ENCODE assay signal across 1 cellular context in the genomic region with DNA sequence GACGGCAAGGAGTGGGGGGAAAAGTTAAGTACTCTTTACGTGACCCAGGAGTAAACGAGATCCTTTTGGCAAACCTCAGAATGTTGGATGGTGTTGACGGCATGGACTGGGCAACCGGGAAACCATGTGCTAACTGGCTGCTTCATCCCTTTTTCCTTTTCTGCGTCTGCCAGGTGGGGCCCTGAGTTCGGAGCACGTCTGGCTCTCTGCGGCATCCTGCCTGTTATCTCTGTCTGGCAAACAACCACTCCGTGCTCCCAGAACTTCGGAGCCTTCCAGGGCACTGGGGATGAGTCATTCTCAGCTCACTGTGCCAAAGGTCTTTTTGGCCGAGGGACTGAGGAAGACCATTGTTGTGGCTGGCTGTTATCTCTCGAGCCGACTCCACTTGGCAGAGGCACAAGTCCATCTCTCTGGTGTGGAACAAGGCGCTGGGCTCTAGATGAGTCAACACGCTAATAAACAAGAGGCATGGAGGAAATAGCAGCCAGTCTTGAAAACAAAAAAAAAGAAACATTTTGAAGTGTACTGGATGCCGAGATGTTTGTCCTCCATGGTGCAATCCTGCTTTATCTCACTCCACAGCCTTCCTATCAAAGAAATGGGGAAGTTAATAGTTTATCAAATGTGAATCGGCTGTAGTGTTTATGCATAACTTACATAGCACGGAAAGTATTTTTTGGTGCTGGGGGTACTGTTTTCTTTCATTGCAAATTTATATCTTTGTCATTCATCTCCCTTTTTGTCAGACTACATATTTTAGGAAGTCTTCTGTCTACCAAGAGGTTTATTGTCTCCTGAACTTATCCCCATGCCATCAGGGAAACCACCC.
TF ChIP-seq lines count a peak whose summit lies in the region.

No MANE protein-coding gene starts in this region.

TF ChIP-seq in HepG2, 621 proteins besides CTCF, POLR2A, EP300 and RAD21 (continued from another document and continues in another):
- TF ChIP-seq, protein P1, sequence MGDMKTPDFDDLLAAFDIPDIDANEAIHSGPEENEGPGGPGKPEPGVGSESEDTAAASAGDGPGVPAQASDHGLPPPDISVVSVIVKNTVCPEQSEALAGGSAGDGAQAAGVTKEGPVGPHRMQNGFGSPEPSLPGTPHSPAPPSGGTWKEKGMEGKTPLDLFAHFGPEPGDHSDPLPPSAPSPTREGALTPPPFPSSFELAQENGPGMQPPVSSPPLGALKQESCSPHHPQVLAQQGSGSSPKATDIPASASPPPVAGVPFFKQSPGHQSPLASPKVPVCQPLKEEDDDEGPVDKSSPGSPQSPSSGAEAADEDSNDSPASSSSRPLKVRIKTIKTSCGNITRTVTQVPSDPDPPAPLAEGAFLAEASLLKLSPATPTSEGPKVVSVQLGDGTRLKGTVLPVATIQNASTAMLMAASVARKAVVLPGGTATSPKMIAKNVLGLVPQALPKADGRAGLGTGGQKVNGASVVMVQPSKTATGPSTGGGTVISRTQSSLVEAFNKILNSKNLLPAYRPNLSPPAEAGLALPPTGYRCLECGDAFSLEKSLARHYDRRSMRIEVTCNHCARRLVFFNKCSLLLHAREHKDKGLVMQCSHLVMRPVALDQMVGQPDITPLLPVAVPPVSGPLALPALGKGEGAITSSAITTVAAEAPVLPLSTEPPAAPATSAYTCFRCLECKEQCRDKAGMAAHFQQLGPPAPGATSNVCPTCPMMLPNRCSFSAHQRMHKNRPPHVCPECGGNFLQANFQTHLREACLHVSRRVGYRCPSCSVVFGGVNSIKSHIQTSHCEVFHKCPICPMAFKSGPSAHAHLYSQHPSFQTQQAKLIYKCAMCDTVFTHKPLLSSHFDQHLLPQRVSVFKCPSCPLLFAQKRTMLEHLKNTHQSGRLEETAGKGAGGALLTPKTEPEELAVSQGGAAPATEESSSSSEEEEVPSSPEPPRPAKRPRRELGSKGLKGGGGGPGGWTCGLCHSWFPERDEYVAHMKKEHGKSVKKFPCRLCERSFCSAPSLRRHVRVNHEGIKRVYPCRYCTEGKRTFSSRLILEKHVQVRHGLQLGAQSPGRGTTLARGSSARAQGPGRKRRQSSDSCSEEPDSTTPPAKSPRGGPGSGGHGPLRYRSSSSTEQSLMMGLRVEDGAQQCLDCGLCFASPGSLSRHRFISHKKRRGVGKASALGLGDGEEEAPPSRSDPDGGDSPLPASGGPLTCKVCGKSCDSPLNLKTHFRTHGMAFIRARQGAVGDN (CRISPR knock-in tag; IDR thresholded peaks at IDR 0.05): peak; percentile 96
- TF ChIP-seq ZNF333 (CRISPR knock-in tag; IDR thresholded peaks at IDR 0.05; ENCODE audit: borderline replicate concordance): peak; percentile 48; the same call in 1 of the 2 replicates
- TF ChIP-seq, protein P2, sequence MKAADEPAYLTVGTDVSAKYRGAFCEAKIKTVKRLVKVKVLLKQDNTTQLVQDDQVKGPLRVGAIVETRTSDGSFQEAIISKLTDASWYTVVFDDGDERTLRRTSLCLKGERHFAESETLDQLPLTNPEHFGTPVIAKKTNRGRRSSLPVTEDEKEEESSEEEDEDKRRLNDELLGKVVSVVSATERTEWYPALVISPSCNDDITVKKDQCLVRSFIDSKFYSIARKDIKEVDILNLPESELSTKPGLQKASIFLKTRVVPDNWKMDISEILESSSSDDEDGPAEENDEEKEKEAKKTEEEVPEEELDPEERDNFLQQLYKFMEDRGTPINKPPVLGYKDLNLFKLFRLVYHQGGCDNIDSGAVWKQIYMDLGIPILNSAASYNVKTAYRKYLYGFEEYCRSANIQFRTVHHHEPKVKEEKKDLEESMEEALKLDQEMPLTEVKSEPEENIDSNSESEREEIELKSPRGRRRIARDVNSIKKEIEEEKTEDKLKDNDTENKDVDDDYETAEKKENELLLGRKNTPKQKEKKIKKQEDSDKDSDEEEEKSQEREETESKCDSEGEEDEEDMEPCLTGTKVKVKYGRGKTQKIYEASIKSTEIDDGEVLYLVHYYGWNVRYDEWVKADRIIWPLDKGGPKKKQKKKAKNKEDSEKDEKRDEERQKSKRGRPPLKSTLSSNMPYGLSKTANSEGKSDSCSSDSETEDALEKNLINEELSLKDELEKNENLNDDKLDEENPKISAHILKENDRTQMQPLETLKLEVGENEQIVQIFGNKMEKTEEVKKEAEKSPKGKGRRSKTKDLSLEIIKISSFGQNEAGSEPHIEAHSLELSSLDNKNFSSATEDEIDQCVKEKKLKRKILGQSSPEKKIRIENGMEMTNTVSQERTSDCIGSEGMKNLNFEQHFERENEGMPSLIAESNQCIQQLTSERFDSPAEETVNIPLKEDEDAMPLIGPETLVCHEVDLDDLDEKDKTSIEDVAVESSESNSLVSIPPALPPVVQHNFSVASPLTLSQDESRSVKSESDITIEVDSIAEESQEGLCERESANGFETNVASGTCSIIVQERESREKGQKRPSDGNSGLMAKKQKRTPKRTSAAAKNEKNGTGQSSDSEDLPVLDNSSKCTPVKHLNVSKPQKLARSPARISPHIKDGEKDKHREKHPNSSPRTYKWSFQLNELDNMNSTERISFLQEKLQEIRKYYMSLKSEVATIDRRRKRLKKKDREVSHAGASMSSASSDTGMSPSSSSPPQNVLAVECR (CRISPR knock-in tag; IDR thresholded peaks at IDR 0.05; ENCODE audit: borderline replicate concordance): peak; percentile 74; the same call in 1 of the 2 replicates
- TF ChIP-seq, protein P3, sequence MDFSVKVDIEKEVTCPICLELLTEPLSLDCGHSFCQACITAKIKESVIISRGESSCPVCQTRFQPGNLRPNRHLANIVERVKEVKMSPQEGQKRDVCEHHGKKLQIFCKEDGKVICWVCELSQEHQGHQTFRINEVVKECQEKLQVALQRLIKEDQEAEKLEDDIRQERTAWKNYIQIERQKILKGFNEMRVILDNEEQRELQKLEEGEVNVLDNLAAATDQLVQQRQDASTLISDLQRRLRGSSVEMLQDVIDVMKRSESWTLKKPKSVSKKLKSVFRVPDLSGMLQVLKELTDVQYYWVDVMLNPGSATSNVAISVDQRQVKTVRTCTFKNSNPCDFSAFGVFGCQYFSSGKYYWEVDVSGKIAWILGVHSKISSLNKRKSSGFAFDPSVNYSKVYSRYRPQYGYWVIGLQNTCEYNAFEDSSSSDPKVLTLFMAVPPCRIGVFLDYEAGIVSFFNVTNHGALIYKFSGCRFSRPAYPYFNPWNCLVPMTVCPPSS (IDR thresholded peaks at IDR 0.05): no peak
- TF ChIP-seq MAFF (IDR thresholded peaks at IDR 0.05; ENCODE audit: low read depth, low read length): no peak
- TF ChIP-seq, protein P4, sequence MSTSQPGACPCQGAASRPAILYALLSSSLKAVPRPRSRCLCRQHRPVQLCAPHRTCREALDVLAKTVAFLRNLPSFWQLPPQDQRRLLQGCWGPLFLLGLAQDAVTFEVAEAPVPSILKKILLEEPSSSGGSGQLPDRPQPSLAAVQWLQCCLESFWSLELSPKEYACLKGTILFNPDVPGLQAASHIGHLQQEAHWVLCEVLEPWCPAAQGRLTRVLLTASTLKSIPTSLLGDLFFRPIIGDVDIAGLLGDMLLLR (CRISPR knock-in tag; IDR thresholded peaks at IDR 0.05): peak; percentile 68; the same call in 1 of the 2 replicates
- no peak for TF ChIP-seq ZNF781 (CRISPR knock-in tag; IDR thresholded peaks at IDR 0.05; ENCODE audit: borderline replicate concordance, not compliant biosample characterization)
- TF ChIP-seq, protein P5, sequence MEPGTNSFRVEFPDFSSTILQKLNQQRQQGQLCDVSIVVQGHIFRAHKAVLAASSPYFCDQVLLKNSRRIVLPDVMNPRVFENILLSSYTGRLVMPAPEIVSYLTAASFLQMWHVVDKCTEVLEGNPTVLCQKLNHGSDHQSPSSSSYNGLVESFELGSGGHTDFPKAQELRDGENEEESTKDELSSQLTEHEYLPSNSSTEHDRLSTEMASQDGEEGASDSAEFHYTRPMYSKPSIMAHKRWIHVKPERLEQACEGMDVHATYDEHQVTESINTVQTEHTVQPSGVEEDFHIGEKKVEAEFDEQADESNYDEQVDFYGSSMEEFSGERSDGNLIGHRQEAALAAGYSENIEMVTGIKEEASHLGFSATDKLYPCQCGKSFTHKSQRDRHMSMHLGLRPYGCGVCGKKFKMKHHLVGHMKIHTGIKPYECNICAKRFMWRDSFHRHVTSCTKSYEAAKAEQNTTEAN (CRISPR knock-in tag; conservative IDR thresholded peaks at IDR 0.05): peak; percentile 82
- peak; percentile 60 for TF ChIP-seq NR2C2 (CRISPR knock-in tag; IDR thresholded peaks at IDR 0.05; ENCODE audit: borderline replicate concordance)
- TF ChIP-seq, protein P6, sequence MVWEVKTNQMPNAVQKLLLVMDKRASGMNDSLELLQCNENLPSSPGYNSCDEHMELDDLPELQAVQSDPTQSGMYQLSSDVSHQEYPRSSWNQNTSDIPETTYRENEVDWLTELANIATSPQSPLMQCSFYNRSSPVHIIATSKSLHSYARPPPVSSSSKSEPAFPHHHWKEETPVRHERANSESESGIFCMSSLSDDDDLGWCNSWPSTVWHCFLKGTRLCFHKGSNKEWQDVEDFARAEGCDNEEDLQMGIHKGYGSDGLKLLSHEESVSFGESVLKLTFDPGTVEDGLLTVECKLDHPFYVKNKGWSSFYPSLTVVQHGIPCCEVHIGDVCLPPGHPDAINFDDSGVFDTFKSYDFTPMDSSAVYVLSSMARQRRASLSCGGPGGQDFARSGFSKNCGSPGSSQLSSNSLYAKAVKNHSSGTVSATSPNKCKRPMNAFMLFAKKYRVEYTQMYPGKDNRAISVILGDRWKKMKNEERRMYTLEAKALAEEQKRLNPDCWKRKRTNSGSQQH (CRISPR knock-in tag; IDR thresholded peaks at IDR 0.05; ENCODE audit: low read depth): peak; percentile 91
- TF ChIP-seq, protein P7, sequence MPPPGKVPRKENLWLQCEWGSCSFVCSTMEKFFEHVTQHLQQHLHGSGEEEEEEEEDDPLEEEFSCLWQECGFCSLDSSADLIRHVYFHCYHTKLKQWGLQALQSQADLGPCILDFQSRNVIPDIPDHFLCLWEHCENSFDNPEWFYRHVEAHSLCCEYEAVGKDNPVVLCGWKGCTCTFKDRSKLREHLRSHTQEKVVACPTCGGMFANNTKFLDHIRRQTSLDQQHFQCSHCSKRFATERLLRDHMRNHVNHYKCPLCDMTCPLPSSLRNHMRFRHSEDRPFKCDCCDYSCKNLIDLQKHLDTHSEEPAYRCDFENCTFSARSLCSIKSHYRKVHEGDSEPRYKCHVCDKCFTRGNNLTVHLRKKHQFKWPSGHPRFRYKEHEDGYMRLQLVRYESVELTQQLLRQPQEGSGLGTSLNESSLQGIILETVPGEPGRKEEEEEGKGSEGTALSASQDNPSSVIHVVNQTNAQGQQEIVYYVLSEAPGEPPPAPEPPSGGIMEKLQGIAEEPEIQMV (CRISPR knock-in tag; IDR thresholded peaks at IDR 0.05; ENCODE audit: low read depth): peak; percentile 89
- TF ChIP-seq, protein P8, sequence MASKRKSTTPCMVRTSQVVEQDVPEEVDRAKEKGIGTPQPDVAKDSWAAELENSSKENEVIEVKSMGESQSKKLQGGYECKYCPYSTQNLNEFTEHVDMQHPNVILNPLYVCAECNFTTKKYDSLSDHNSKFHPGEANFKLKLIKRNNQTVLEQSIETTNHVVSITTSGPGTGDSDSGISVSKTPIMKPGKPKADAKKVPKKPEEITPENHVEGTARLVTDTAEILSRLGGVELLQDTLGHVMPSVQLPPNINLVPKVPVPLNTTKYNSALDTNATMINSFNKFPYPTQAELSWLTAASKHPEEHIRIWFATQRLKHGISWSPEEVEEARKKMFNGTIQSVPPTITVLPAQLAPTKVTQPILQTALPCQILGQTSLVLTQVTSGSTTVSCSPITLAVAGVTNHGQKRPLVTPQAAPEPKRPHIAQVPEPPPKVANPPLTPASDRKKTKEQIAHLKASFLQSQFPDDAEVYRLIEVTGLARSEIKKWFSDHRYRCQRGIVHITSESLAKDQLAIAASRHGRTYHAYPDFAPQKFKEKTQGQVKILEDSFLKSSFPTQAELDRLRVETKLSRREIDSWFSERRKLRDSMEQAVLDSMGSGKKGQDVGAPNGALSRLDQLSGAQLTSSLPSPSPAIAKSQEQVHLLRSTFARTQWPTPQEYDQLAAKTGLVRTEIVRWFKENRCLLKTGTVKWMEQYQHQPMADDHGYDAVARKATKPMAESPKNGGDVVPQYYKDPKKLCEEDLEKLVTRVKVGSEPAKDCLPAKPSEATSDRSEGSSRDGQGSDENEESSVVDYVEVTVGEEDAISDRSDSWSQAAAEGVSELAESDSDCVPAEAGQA (IDR thresholded peaks at IDR 0.05; ENCODE audit: low read depth): 0 out of 2 replicates have a peak, but pooled peaks have one; percentile 10
- TF ChIP-seq, protein P8 (CRISPR knock-in tag; IDR thresholded peaks at IDR 0.05; ENCODE audit: borderline replicate concordance): no peak
- TF ChIP-seq SMYD3 (CRISPR knock-in tag; IDR thresholded peaks at IDR 0.05): no peak
- TF ChIP-seq ZNF264 (CRISPR knock-in tag; IDR thresholded peaks at IDR 0.05): peak; percentile 81; the same call in 1 of the 2 replicates
- no peak for TF ChIP-seq ZNF720 (CRISPR knock-in tag; IDR thresholded peaks at IDR 0.05)
- TF ChIP-seq, protein P9, sequence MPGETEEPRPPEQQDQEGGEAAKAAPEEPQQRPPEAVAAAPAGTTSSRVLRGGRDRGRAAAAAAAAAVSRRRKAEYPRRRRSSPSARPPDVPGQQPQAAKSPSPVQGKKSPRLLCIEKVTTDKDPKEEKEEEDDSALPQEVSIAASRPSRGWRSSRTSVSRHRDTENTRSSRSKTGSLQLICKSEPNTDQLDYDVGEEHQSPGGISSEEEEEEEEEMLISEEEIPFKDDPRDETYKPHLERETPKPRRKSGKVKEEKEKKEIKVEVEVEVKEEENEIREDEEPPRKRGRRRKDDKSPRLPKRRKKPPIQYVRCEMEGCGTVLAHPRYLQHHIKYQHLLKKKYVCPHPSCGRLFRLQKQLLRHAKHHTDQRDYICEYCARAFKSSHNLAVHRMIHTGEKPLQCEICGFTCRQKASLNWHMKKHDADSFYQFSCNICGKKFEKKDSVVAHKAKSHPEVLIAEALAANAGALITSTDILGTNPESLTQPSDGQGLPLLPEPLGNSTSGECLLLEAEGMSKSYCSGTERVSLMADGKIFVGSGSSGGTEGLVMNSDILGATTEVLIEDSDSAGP (CRISPR knock-in tag; IDR thresholded peaks at IDR 0.05; ENCODE audit: borderline replicate concordance): peak; percentile 88
- no peak for TF ChIP-seq SRF (IDR thresholded peaks at IDR 0.05; ENCODE audit: low read depth, low read length)
- TF ChIP-seq, protein P10, sequence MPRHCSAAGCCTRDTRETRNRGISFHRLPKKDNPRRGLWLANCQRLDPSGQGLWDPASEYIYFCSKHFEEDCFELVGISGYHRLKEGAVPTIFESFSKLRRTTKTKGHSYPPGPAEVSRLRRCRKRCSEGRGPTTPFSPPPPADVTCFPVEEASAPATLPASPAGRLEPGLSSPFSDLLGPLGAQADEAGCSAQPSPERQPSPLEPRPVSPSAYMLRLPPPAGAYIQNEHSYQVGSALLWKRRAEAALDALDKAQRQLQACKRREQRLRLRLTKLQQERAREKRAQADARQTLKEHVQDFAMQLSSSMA (CRISPR knock-in tag; IDR thresholded peaks at IDR 0.05): peak; percentile 95
- peak; percentile 91 for TF ChIP-seq XRCC5 (optimal IDR thresholded peaks at IDR 0.05; ENCODE audit: low read length)
- no peak for TF ChIP-seq RELA (CRISPR knock-in tag; IDR thresholded peaks at IDR 0.05)
- peak; percentile 87 for TF ChIP-seq ZNF33B (CRISPR knock-in tag; IDR thresholded peaks at IDR 0.05)
- TF ChIP-seq STAG1 (CRISPR knock-in tag; IDR thresholded peaks at IDR 0.05): peak; percentile 33
